24 cellular contexts compared by ENCODE assay signal in the genomic region with DNA sequence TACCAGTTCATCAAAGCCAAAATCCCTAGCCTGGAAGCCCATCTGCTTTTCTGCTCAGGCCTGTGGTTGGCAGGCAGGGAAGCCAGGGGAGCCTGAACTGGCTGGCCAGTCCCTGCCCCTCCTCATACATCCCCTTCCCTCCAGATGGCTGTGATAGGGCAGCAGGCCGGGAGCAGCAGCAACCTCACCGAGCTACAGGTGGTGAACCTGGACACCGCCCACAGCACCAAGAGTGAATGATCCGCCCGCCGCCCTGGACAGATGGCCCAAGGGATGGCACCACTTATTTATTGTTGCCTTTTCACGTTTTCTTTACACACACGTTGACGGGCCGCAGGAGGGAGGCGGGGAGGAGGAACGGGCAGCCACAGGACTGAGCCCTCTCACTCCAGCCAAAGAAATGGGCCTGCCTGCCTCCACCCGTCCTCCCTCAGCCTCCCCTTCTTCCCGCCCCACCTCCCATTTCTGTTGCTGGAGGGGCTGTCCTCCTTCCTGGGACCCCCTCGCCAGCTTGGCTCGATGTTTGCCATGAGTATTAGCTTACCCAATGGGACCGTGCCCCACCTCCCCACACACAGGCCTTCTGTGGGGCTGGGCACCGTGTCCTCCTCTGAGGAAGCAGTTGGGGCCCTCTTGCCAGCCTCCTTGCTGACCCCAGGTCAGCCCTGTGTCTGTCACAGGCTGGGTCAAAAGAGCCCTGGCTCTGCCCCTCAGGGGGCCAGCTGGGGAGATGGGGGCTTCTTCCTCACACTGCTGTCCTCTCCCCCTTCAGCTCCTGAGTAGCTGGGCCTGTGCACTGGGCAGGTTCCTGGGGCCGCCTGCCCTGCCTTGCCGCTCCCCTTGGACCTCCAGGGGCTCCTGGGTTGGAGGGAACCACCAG.
"Had no signal": no experiment of that assay in that cellular context is flagged by ENCODE, and none has a peak within 500 bp of the region (broad histone marks: within the 10 kb centered on the region; RNA-seq: fewer than 3 reads in every experiment).

No MANE protein-coding gene starts in this region.

- DNase-seq: activated B cell treated with CpG ODN at 0.5 μM for 24 hours; activated CD4-positive, alpha-beta memory T cell treated with anti-CD3 and anti-CD28 coated beads for 36 hours; activated CD4-positive, alpha-beta T cell treated with anti-CD3 and anti-CD28 coated beads for 4 hours; activated CD8-positive, alpha-beta memory T cell treated with anti-CD3 and anti-CD28 coated beads, Interleukin-2, amount 10 ng/mL, durations not matched to agents 7 days and 5 days; activated naive CD4-positive, alpha-beta T cell treated with Interleukin-2 at 50 U/mL for 16 hours; activated T-cell treated with anti-CD3 and anti-CD28 coated beads, Interleukin-2, amount 50 U/mL, for 1 hour; adrenal gland; dermis blood vessel endothelial cell; endodermal cell; foreskin keratinocyte; nephron progenitor cell; stimulated activated naive CD8-positive, alpha-beta T cell treated with anti-CD3 and anti-CD28 coated beads, Interleukin-15, Interleukin-2, amounts not matched to agents 100 U/mL and 50 U/mL, for 24 hours; T-cell; T-helper 9 cell; transverse colon had no signal

- H3K4me3 Mint-ChIP-seq: activated B cell treated with CpG ODN at 0.5 μM for 24 hours; activated CD4-positive, alpha-beta memory T cell treated with anti-CD3 and anti-CD28 coated beads for 36 hours; activated CD8-positive, alpha-beta memory T cell treated with anti-CD3 and anti-CD28 coated beads, Interleukin-2, amount 10 ng/mL, durations not matched to agents 7 days and 5 days; endodermal cell; nephron progenitor cell; T-cell had no signal

- ATAC-seq: activated CD8-positive, alpha-beta memory T cell treated with anti-CD3 and anti-CD28 coated beads, Interleukin-2, amount 10 ng/mL, durations not matched to agents 7 days and 5 days; foreskin keratinocyte; left lobe of liver; stimulated activated naive CD8-positive, alpha-beta T cell treated with anti-CD3 and anti-CD28 coated beads, Interleukin-15, Interleukin-2, amounts not matched to agents 100 U/mL and 50 U/mL, for 24 hours; T-cell had no signal

- H3K4me3 ChIP-seq: adrenal gland, lung, skin epidermis, transverse colon, vagina had no signal

- FAIRE-seq: bronchial epithelial cell, keratinocyte had no signal

- H3K27me3 Mint-ChIP-seq: activated B cell treated with CpG ODN at 0.5 μM for 24 hours; activated CD4-positive, alpha-beta memory T cell treated with anti-CD3 and anti-CD28 coated beads for 36 hours; activated CD8-positive, alpha-beta memory T cell treated with anti-CD3 and anti-CD28 coated beads, Interleukin-2, amount 10 ng/mL, durations not matched to agents 7 days and 5 days; progenitor cell of endocrine pancreas; T-cell had no signal

- H3K27ac Mint-ChIP-seq: activated B cell treated with CpG ODN at 0.5 μM for 24 hours; activated CD4-positive, alpha-beta memory T cell treated with anti-CD3 and anti-CD28 coated beads for 36 hours; activated T-helper 2 cell treated with anti-CD3 and anti-CD28 coated beads, Interferon-gamma antibody, Interleukin-2, Interleukin-4, amounts not matched to agents 10 μg/mL and 5 μg/mL and 100 μg/mL, durations not matched to agents 14 hours and 24 hours and 36 hours; endodermal cell; progenitor cell of endocrine pancreas; T-cell had no signal

- H3K27ac ChIP-seq: epithelial cell of prostate, foreskin keratinocyte, vagina had no signal

- H3K9me3 Mint-ChIP-seq: activated B cell treated with CpG ODN at 0.5 μM for 24 hours; activated CD4-positive, alpha-beta memory T cell treated with anti-CD3 and anti-CD28 coated beads for 36 hours; activated T-helper 2 cell treated with anti-CD3 and anti-CD28 coated beads, Interferon-gamma antibody, Interleukin-2, Interleukin-4, amounts not matched to agents 10 μg/mL and 5 μg/mL and 100 μg/mL, durations not matched to agents 14 hours and 24 hours and 36 hours; endodermal cell; nephron progenitor cell; T-cell had no signal

- H3K9me3 ChIP-seq: adrenal gland, transverse colon, vagina had no signal

- H3K27me3 ChIP-seq: adrenal gland, foreskin keratinocyte, transverse colon, vagina had no signal
